8 cellular contexts compared by ENCODE assay signal in genomic region chr6:28648035-28648877, GRCh38.
DNase-seq lines count a peak whose midpoint lies in the region; TF ChIP-seq lines count a peak whose summit lies in the region.

No MANE protein-coding gene starts in this region.

- no peaks in the 10 kb centered on the region for H3K9me3 ChIP-seq in SK-N-MC (ENCODE audit: low read depth, low read length)

- POLR2A ChIA-PET in MCF 10A (lab: Yijun Ruan, JAX): interaction anchor here (0.5 to 1.7 kb wide), 13 partner anchors 16 to 1416 kb away, joined by 3 to 6 read pairs (median 3); a partner anchor contains a TSS

- H3K27me3 Mint-ChIP-seq in MCF 10A (ENCODE audit: insufficient read depth, unreplicated experiment): no peaks in the 10 kb centered on the region

- BruUV-seq in MCF 10A (replicated peaks; lab: Mats Ljungman, UMichigan): no TSS peak

- DNase-seq in DMS53 (lab: John Stamatoyannopoulos, UW) (peak; percentile 69), DMS53 treated with DMSO at 0.1 percent for 48 hours (lab: John Stamatoyannopoulos, UW; ENCODE audit: unreplicated experiment) (no peak), M059J (ENCODE audit: low read depth) (peak; percentile 85), SK-N-MC (ENCODE audit: low read depth, low spot score) (peak; percentile 86), MCF 10A (ENCODE audit: unreplicated experiment) (peak; percentile 84), kidney tubule cell (ENCODE audit: low spot score) (peak; percentile 88), posterior vena cava (ENCODE audit: low spot score) (no peak)
- peak; percentile 67 to 71 for DNase-seq in stimulated activated CD4-positive, alpha-beta T cell treated with anti-CD3 and anti-CD28 coated beads, Interleukin-4, amount 100 ng/mL, for 48 hours (ENCODE audit: low read depth in 2 of 2)

- H3K4me3 Mint-ChIP-seq in MCF 10A (ENCODE audit: unreplicated experiment): peak overlapping the region; percentile 96

- peak overlapping the region; percentile 94 for H3K27ac ChIP-seq in SK-N-MC

- peaks cover 6% of the 10 kb centered on the region for H3K4me1 Mint-ChIP-seq in MCF 10A (ENCODE audit: insufficient read depth, unreplicated experiment)

- H3K27ac Mint-ChIP-seq in MCF 10A (ENCODE audit: low read depth, unreplicated experiment): peak overlapping the region; percentile 74

- peaks cover 10% of the 10 kb centered on the region for H3K36me3 Mint-ChIP-seq in MCF 10A (ENCODE audit: insufficient read depth, unreplicated experiment)

- no peaks in the 10 kb centered on the region for H3K9me3 Mint-ChIP-seq in MCF 10A (ENCODE audit: unreplicated experiment)

- CTCF ChIA-PET in MCF 10A (lab: Yijun Ruan, JAX): interaction anchor here (1.0 to 1.1 kb wide), 2 partner anchors 26 to 189 kb away, joined by 3 to 5 read pairs; no protein-coding TSS in a partner anchor

- H3K4me3 ChIP-seq in SK-N-MC: peak overlapping the region; percentile 98

- peak overlapping the region; percentile 86 for H3K9ac ChIP-seq in SK-N-MC (ENCODE audit: insufficient read length)

- no peak for TF ChIP-seq CTCF in MCF 10A (IDR thresholded peaks at IDR 0.05; ENCODE audit: unreplicated experiment)

- intact Hi-C loops in MCF 10A (cut with micrococcal nuclease): loop anchor here (2.0 kb wide), 1 partner anchor 49 kb away; no protein-coding TSS in a partner anchor
- intact Hi-C loops in posterior vena cava (cut with DNase I): no loop called here

- H3K36me3 ChIP-seq in SK-N-MC (ENCODE audit: insufficient read depth, low read length): no peaks in the 10 kb centered on the region

Comparison
In these comparisons a context has a peak if more than half of its experiments do, and no peak if none do; other contexts are left out.
1. DNase-seq: peak in DMS53 (single experiment), M059J (single experiment), SK-N-MC (single experiment), MCF 10A (single experiment), kidney tubule cell (single experiment) and stimulated activated CD4-positive, alpha-beta T cell treated with anti-CD3 and anti-CD28 coated beads, Interleukin-4, amount 100 ng/mL, for 48 hours (2 of 2); none in DMS53 treated with DMSO at 0.1 percent for 48 hours (single experiment) and posterior vena cava (single experiment).